Comparison of ENCODE assay signal across 8 cellular contexts in genomic region chrX:24242649-24243556, GRCh38.
DNase-seq lines count a peak whose midpoint lies in the region; ATAC-seq lines count a peak whose summit lies in the region.

No MANE protein-coding gene starts in this region.

- H3K4me3 ChIP-seq in CD8-positive, alpha-beta memory T cell (ENCODE audit: low read length), result no peak overlapping the region

- CTCF ChIA-PET in CD8-positive, alpha-beta memory T cell (lab: Charles Lee), result interaction anchor here (0.8 to 1.3 kb wide), 4 partner anchors 9 to 335 kb away, joined by 3 read pairs; partner anchors contain the start of genes APOO and CXorf58

- H3K9me3 ChIP-seq in CD8-positive, alpha-beta memory T cell (ENCODE audit: low read length), result no peaks in the 10 kb centered on the region

- no peaks in the 10 kb centered on the region for H3K36me3 Mint-ChIP-seq in CD8-positive, alpha-beta memory T cell
- H3K36me3 Mint-ChIP-seq in naive thymus-derived CD8-positive, alpha-beta T cell, result no peaks in the 10 kb centered on the region

- H3K4me3 Mint-ChIP-seq in CD8-positive, alpha-beta memory T cell, result no peak overlapping the region
- no peak overlapping the region for H3K4me3 Mint-ChIP-seq in naive thymus-derived CD8-positive, alpha-beta T cell

- DNase-seq in NOMO-1 treated with dmso at 0.1 percent for 144 hours (lab: John Stamatoyannopoulos, UW; ENCODE audit: unreplicated experiment) (peak; percentile 28), left cardiac atrium (peak; percentile 43), 8988T (no peak)
- DNase-seq in CD8-positive, alpha-beta memory T cell, result no peak
- no peak for DNase-seq in naive thymus-derived CD8-positive, alpha-beta T cell
- no peak for DNase-seq in activated naive CD4-positive, alpha-beta T cell (lab: John Stamatoyannopoulos, UW)

- ATAC-seq in GM18511 (IDR thresholded peaks at IDR 0.05; ENCODE audit: unreplicated experiment), result peak; percentile 91
- peak; percentile 93 for ATAC-seq in HG02642 (IDR thresholded peaks at IDR 0.05; ENCODE audit: poor library complexity, unreplicated experiment)
- ATAC-seq in left cardiac atrium, result peak; percentile 74 to 85
- no peak for ATAC-seq in naive thymus-derived CD8-positive, alpha-beta T cell

- no peaks in the 10 kb centered on the region for H3K4me1 Mint-ChIP-seq in CD8-positive, alpha-beta memory T cell
- H3K4me1 Mint-ChIP-seq in naive thymus-derived CD8-positive, alpha-beta T cell, result no peaks in the 10 kb centered on the region

- intact Hi-C loops in left cardiac atrium (cut with DNase I), result loop anchor here (5.0 kb wide), 1 partner anchor 161 kb away; no protein-coding TSS in a partner anchor

- H3K27me3 Mint-ChIP-seq in CD8-positive, alpha-beta memory T cell, result peaks cover 0 to 2% of the 10 kb centered on the region in 2 donors
- H3K27me3 Mint-ChIP-seq in naive thymus-derived CD8-positive, alpha-beta T cell, result peaks cover 0 to 2% (median 0%) of the 10 kb centered on the region in 5 donors

- H3K4me1 ChIP-seq in CD8-positive, alpha-beta memory T cell (ENCODE audit: insufficient read depth, low read length), result no peaks in the 10 kb centered on the region

- no peak overlapping the region for H3K27ac ChIP-seq in CD8-positive, alpha-beta memory T cell (ENCODE audit: low read depth, low read length)

- no peak overlapping the region for H3K27ac Mint-ChIP-seq in CD8-positive, alpha-beta memory T cell
- no peak overlapping the region for H3K27ac Mint-ChIP-seq in naive thymus-derived CD8-positive, alpha-beta T cell

- H3K36me3 ChIP-seq in CD8-positive, alpha-beta memory T cell (ENCODE audit: insufficient read depth, low read length), result no peaks in the 10 kb centered on the region

- no peaks in the 10 kb centered on the region for H3K9me3 Mint-ChIP-seq in CD8-positive, alpha-beta memory T cell
- H3K9me3 Mint-ChIP-seq in naive thymus-derived CD8-positive, alpha-beta T cell, result no peaks in the 10 kb centered on the region

- no peaks in the 10 kb centered on the region for H3K27me3 ChIP-seq in CD8-positive, alpha-beta memory T cell (ENCODE audit: insufficient read depth, low read length, poor library complexity, severe bottlenecking)

- POLR2A ChIA-PET in CD8-positive, alpha-beta memory T cell (lab: Charles Lee), result no interaction called here
- POLR2A ChIA-PET in naive thymus-derived CD8-positive, alpha-beta T cell (lab: Charles Lee), result no interaction called here

Comparison
In these comparisons a context has a peak if more than half of its experiments do, and no peak if none do; other contexts are left out.
1. ATAC-seq: peak in GM18511 (single experiment), HG02642 (single experiment) and left cardiac atrium (2 of 2); none in naive thymus-derived CD8-positive, alpha-beta T cell (0 of 2).
2. DNase-seq: peak in NOMO-1 treated with dmso at 0.1 percent for 144 hours (single experiment) and left cardiac atrium (single experiment); none in CD8-positive, alpha-beta memory T cell (0 of 5), 8988T (single experiment), naive thymus-derived CD8-positive, alpha-beta T cell (0 of 10) and activated naive CD4-positive, alpha-beta T cell (0 of 4).